Comparison of ENCODE assay signal across 1 cellular context in genomic region chr7:156949541-156950380, GRCh38.
TF ChIP-seq lines count a peak whose summit lies in the region.

Gene NOM1 (plus strand): TSS chr7:156949712. CDS start chr7:156949738, 26 bp downstream.

TF ChIP-seq in HEK293, 187 proteins besides CTCF, POLR2A, EP300 and RAD21 (continued from another document and continues in another):
- 0 out of 2 replicates have a peak, but pooled peaks have one; percentile 15 for TF ChIP-seq BCL11B (tag by site-specific recombination; IDR thresholded peaks at IDR 0.05; ENCODE audit: low read depth)
- peak; percentile 61 for TF ChIP-seq KLF9 (tag by site-specific recombination; IDR thresholded peaks at IDR 0.05; ENCODE audit: low read depth)
- TF ChIP-seq ZNF704 (tag by site-specific recombination; IDR thresholded peaks at IDR 0.05), result 0 out of 2 replicates have a peak, but pooled peaks have one; percentile 77
- TF ChIP-seq REPIN1 (tag by site-specific recombination; IDR thresholded peaks at IDR 0.05; ENCODE audit: low read depth), result no peak
- TF ChIP-seq ZNF202 (tag by site-specific recombination; IDR thresholded peaks at IDR 0.05; ENCODE audit: borderline replicate concordance), result no peak
- TF ChIP-seq ZNF549 (tag by site-specific recombination; IDR thresholded peaks at IDR 0.05), result no peak
- TF ChIP-seq SALL2 (tag by site-specific recombination; IDR thresholded peaks at IDR 0.05; ENCODE audit: borderline replicate concordance), result no peak
- TF ChIP-seq ZBTB7A (tag by site-specific recombination; IDR thresholded peaks at IDR 0.05; ENCODE audit: low read depth), result 0 out of 2 replicates have a peak, but pooled peaks have one; percentile 31
- TF ChIP-seq, protein P1, sequence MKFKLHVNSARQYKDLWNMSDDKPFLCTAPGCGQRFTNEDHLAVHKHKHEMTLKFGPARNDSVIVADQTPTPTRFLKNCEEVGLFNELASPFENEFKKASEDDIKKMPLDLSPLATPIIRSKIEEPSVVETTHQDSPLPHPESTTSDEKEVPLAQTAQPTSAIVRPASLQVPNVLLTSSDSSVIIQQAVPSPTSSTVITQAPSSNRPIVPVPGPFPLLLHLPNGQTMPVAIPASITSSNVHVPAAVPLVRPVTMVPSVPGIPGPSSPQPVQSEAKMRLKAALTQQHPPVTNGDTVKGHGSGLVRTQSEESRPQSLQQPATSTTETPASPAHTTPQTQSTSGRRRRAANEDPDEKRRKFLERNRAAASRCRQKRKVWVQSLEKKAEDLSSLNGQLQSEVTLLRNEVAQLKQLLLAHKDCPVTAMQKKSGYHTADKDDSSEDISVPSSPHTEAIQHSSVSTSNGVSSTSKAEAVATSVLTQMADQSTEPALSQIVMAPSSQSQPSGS (tag by site-specific recombination; IDR thresholded peaks at IDR 0.05; ENCODE audit: low read depth), result no peak
- TF ChIP-seq ZSCAN4 (tag by site-specific recombination; IDR thresholded peaks at IDR 0.05), result no peak
- no peak for TF ChIP-seq ZNF654 (tag by site-specific recombination; IDR thresholded peaks at IDR 0.05; ENCODE audit: low read depth)
- no peak for TF ChIP-seq ZNF16 (tag by site-specific recombination; IDR thresholded peaks at IDR 0.05; ENCODE audit: low read depth)
- TF ChIP-seq PRDM1 (tag by site-specific recombination; IDR thresholded peaks at IDR 0.05), result no peak
- TF ChIP-seq SP3 (tag by site-specific recombination; IDR thresholded peaks at IDR 0.05), result no peak
- TF ChIP-seq ZNF174 (tag by site-specific recombination; IDR thresholded peaks at IDR 0.05), result no peak
- peak; percentile 88 for TF ChIP-seq YY2 (tag by site-specific recombination; IDR thresholded peaks at IDR 0.05)
- TF ChIP-seq ZNF10 (tag by site-specific recombination; IDR thresholded peaks at IDR 0.05), result no peak
- TF ChIP-seq ZNF561 (tag by site-specific recombination; IDR thresholded peaks at IDR 0.05; ENCODE audit: borderline replicate concordance), result peak; percentile 13; the same call in 1 of the 2 replicates
- TF ChIP-seq ZSCAN16 (tag by site-specific recombination; IDR thresholded peaks at IDR 0.05), result no peak
- no peak for TF ChIP-seq ZNF777 (tag by site-specific recombination; IDR thresholded peaks at IDR 0.05; ENCODE audit: borderline replicate concordance)
- no peak for TF ChIP-seq ZNF214 (tag by site-specific recombination; IDR thresholded peaks at IDR 0.05; ENCODE audit: borderline replicate concordance)
- TF ChIP-seq ZNF311 (tag by site-specific recombination; IDR thresholded peaks at IDR 0.05; ENCODE audit: borderline replicate concordance), result no peak
- TF ChIP-seq ZNF146 (tag by site-specific recombination; IDR thresholded peaks at IDR 0.05), result peak; percentile 8; the same call in 1 of the 2 replicates
- TF ChIP-seq, protein P2, sequence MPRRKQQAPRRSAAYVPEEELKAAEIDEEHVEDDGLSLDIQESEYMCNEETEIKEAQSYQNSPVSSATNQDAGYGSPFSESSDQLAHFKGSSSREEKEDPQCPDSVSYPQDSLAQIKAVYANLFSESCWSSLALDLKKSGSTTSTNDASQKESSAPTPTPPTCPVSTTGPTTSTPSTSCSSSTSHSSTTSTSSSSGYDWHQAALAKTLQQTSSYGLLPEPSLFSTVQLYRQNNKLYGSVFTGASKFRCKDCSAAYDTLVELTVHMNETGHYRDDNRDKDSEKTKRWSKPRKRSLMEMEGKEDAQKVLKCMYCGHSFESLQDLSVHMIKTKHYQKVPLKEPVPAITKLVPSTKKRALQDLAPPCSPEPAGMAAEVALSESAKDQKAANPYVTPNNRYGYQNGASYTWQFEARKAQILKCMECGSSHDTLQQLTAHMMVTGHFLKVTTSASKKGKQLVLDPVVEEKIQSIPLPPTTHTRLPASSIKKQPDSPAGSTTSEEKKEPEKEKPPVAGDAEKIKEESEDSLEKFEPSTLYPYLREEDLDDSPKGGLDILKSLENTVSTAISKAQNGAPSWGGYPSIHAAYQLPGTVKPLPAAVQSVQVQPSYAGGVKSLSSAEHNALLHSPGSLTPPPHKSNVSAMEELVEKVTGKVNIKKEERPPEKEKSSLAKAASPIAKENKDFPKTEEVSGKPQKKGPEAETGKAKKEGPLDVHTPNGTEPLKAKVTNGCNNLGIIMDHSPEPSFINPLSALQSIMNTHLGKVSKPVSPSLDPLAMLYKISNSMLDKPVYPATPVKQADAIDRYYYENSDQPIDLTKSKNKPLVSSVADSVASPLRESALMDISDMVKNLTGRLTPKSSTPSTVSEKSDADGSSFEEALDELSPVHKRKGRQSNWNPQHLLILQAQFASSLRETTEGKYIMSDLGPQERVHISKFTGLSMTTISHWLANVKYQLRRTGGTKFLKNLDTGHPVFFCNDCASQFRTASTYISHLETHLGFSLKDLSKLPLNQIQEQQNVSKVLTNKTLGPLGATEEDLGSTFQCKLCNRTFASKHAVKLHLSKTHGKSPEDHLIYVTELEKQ (tag by site-specific recombination; IDR thresholded peaks at IDR 0.05; ENCODE audit: borderline replicate concordance), result no peak
- 0 out of 2 replicates have a peak, but pooled peaks have one; percentile 9 for TF ChIP-seq ZNF513 (tag by site-specific recombination; IDR thresholded peaks at IDR 0.05)
- TF ChIP-seq ZNF707 (tag by site-specific recombination; IDR thresholded peaks at IDR 0.05), result no peak
- no peak for TF ChIP-seq ZNF670 (tag by site-specific recombination; IDR thresholded peaks at IDR 0.05; ENCODE audit: low read depth)
- no peak for TF ChIP-seq ZNF791 (tag by site-specific recombination; IDR thresholded peaks at IDR 0.05)
- TF ChIP-seq ZNF324 (tag by site-specific recombination; IDR thresholded peaks at IDR 0.05), result no peak
- peak; percentile 83 for TF ChIP-seq ZNF501 (tag by site-specific recombination; IDR thresholded peaks at IDR 0.05)
- TF ChIP-seq RBAK (tag by site-specific recombination; IDR thresholded peaks at IDR 0.05), result no peak
- no peak for TF ChIP-seq HOXD13 (CRISPR knock-in tag; IDR thresholded peaks at IDR 0.05; ENCODE audit: borderline replicate concordance)
- no peak for TF ChIP-seq MEIS1 (CRISPR knock-in tag; IDR thresholded peaks at IDR 0.05; ENCODE audit: borderline replicate concordance)
- no peak for TF ChIP-seq SCRT1 (tag by site-specific recombination; IDR thresholded peaks at IDR 0.05; ENCODE audit: borderline replicate concordance)
- no peak for TF ChIP-seq ZNF239 (tag by site-specific recombination; IDR thresholded peaks at IDR 0.05)
- TF ChIP-seq MYNN (tag by site-specific recombination; IDR thresholded peaks at IDR 0.05; ENCODE audit: borderline replicate concordance), result no peak
- TF ChIP-seq TCF7L2 (IDR thresholded peaks at IDR 0.05; ENCODE audit: borderline replicate concordance, low read depth, low read length), result no peak
- no peak for TF ChIP-seq ZFP69B (tag by site-specific recombination; IDR thresholded peaks at IDR 0.05)
- TF ChIP-seq ZNF394 (tag by site-specific recombination; IDR thresholded peaks at IDR 0.05; ENCODE audit: borderline replicate concordance), result peak; percentile 69; the same call in 1 of the 2 replicates
- TF ChIP-seq ZNF140 (tag by site-specific recombination; IDR thresholded peaks at IDR 0.05), result no peak
- TF ChIP-seq ZNF221 (tag by site-specific recombination; IDR thresholded peaks at IDR 0.05; ENCODE audit: borderline replicate concordance), result no peak
- no peak for TF ChIP-seq ZNF350 (tag by site-specific recombination; IDR thresholded peaks at IDR 0.05)
- no peak for TF ChIP-seq ZNF843 (tag by site-specific recombination; IDR thresholded peaks at IDR 0.05)
- no peak for TF ChIP-seq ZNF701 (tag by site-specific recombination; IDR thresholded peaks at IDR 0.05)
- no peak for TF ChIP-seq ZNF121 (tag by site-specific recombination; IDR thresholded peaks at IDR 0.05)
- no peak for TF ChIP-seq ZNF362 (tag by site-specific recombination; IDR thresholded peaks at IDR 0.05)
- TF ChIP-seq, protein P3, sequence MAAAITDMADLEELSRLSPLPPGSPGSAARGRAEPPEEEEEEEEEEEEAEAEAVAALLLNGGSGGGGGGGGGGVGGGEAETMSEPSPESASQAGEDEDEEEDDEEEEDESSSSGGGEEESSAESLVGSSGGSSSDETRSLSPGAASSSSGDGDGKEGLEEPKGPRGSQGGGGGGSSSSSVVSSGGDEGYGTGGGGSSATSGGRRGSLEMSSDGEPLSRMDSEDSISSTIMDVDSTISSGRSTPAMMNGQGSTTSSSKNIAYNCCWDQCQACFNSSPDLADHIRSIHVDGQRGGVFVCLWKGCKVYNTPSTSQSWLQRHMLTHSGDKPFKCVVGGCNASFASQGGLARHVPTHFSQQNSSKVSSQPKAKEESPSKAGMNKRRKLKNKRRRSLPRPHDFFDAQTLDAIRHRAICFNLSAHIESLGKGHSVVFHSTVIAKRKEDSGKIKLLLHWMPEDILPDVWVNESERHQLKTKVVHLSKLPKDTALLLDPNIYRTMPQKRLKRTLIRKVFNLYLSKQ (tag by site-specific recombination; IDR thresholded peaks at IDR 0.05; ENCODE audit: borderline replicate concordance), result no peak
- no peak for TF ChIP-seq PRDM10 (tag by site-specific recombination; IDR thresholded peaks at IDR 0.05)
- no peak for TF ChIP-seq ZNF426 (tag by site-specific recombination; IDR thresholded peaks at IDR 0.05)
- TF ChIP-seq ZNF114 (tag by site-specific recombination; IDR thresholded peaks at IDR 0.05), result no peak
- TF ChIP-seq ZNF155 (tag by site-specific recombination; IDR thresholded peaks at IDR 0.05), result no peak
